In genomic region chr22:39623603-39624500, GRCh38 we compare ENCODE assay signal across 12 cellular contexts. TPM values are rescaled to one million over a fixed set of nuclear protein-coding genes. Genes with fewer than 3 reads are reported as not detected.
DNase-seq lines count a peak whose midpoint lies in the region; ATAC-seq and TF ChIP-seq lines count a peak whose summit lies in the region.
"Had no signal": no experiment of that assay in that cellular context is flagged by ENCODE, and none has a peak within 500 bp of the region (broad histone marks: within the 10 kb centered on the region; RNA-seq: fewer than 3 reads in every experiment).

No MANE protein-coding gene starts in this region.

- peak; percentile 59 for DNase-seq in H9
- no peak for DNase-seq in Panc1 (ENCODE audit: low read depth, low spot score)
- peak; percentile 46 to 52 for DNase-seq in erythroblast (lab: John Stamatoyannopoulos, UW)
- no peak for DNase-seq in neuronal stem cell (ENCODE audit: low spot score)
- DNase-seq in GM19238 (ENCODE audit: insufficient read length, low spot score) = no peak
- DNase-seq in stimulated activated CD4-positive, alpha-beta T cell treated with anti-CD3 and anti-CD28 coated beads, Interleukin-1b, Interleukin-23, amount 100 ng/mL, for 48 hours = no peak
- no peak for DNase-seq in PC-9
- DNase-seq: NCI-H1436 treated with DMSO at 0.1 percent for 48 hours had no signal

- no TSS peak for BruUV-seq in Panc1 (replicated peaks; lab: Mats Ljungman, UMichigan)
- BruUV-seq in PC-9 (replicated peaks; lab: Mats Ljungman, UMichigan) = no TSS peak

- H3K27me3 Mint-ChIP-seq in H9 (ENCODE audit: low read depth) = peaks cover 15% of the 10 kb centered on the region

- H3K23me2 ChIP-seq in H9 (ENCODE audit: insufficient read length, low read depth, low read length, poor library complexity, severe bottlenecking) = no peaks in the 10 kb centered on the region

- no peak overlapping the region for H3T11ph ChIP-seq in H9 (ENCODE audit: low read length)

- no peaks in the 10 kb centered on the region for H3K9me3 ChIP-seq in H9 (ENCODE audit: control insufficient read depth, low read depth, low read length)
- H3K9me3 ChIP-seq in Panc1 (ENCODE audit: control insufficient read depth, insufficient read depth, low read depth, low read length) = no peaks in the 10 kb centered on the region
- H3K9me3 ChIP-seq in neuronal stem cell (replicated peaks in 1 of 2; ENCODE audit: control insufficient read depth in 2 of 2, insufficient read depth in 1 of 2, low read depth in 1 of 2, low read length in 2 of 2) = peaks cover 0 to 3% of the 10 kb centered on the region in 2 donors
- no peaks in the 10 kb centered on the region for H3K9me3 ChIP-seq in PC-9 (ENCODE audit: insufficient read depth, low read depth)

- H3K4me2 ChIP-seq in H9 (ENCODE audit: insufficient read depth, insufficient read length, low read length) (no peak overlapping the region), neuronal stem cell (ENCODE audit: insufficient read depth, low read length, poor library complexity, severe bottlenecking) (no peak overlapping the region), PC-9 (no peak overlapping the region)

- no peaks in the 10 kb centered on the region for H3K9me3 Mint-ChIP-seq in H9
- H3K9me3 Mint-ChIP-seq: CD8-positive, alpha-beta memory T cell had no signal

- in situ Hi-C loops in Panc1 (cut with HindIII; ENCODE audit: low pct_unique_long_range_greater_than_20kb, low sequenced_read_pairs) = no loop called here

- H3K9me2 ChIP-seq in PC-9 (ENCODE audit: insufficient read depth) = no peaks in the 10 kb centered on the region

- peak; percentile 63 for ATAC-seq in Panc1

- H3K36me3 ChIP-seq in Panc1 (ENCODE audit: control insufficient read depth, insufficient read depth, low read length) (no peaks in the 10 kb centered on the region), neuronal stem cell (replicated peaks in 1 of 2; ENCODE audit: control insufficient read depth in 2 of 2, insufficient read depth in 2 of 2, low read length in 2 of 2) (no peaks in the 10 kb centered on the region), PC-9 (ENCODE audit: low read depth) (no peaks in the 10 kb centered on the region)
- H3K36me3 ChIP-seq: SJSA1 had no signal

- no peaks in the 10 kb centered on the region for H3K36me3 Mint-ChIP-seq in H9 (ENCODE audit: insufficient read depth in 1 of 3, low read depth in 3 of 3)

- H3K79me1 ChIP-seq in H9 (ENCODE audit: insufficient read depth, low read depth, low read length, poor library complexity, severe bottlenecking) (no peaks in the 10 kb centered on the region), neuronal stem cell (ENCODE audit: low read depth, low read length) (no peaks in the 10 kb centered on the region)

- H3K4me1 Mint-ChIP-seq in H9 = peaks cover 19 to 23% of the 10 kb centered on the region in 2 experiments
- H3K4me1 Mint-ChIP-seq: CD8-positive, alpha-beta memory T cell had no signal

- H2BK15ac ChIP-seq in H9 (ENCODE audit: low read depth, low read length) = no peak overlapping the region
- H2BK15ac ChIP-seq in neuronal stem cell (ENCODE audit: low read length) = no peak overlapping the region

- H2BK5ac ChIP-seq in H9 (ENCODE audit: insufficient read length, low read length) (no peak overlapping the region), neuronal stem cell (ENCODE audit: low read length) (no peak overlapping the region)

- H3K4me3 ChIP-seq in Panc1 (ENCODE audit: low read depth in 2 of 2, low read length in 2 of 2) (0 out of 4 replicates have a peak overlapping the region, but pooled peaks of 1 of the 2 experiments have one; percentile 14), neuronal stem cell (ENCODE audit: low read length in 2 of 2) (peak overlapping the region in 1 of 2 donors; percentile 51), PC-9 (no peak overlapping the region)
- H3K4me3 ChIP-seq: SJSA1 had no signal

- H3K27ac Mint-ChIP-seq in H9 = no peak overlapping the region
- H3K27ac Mint-ChIP-seq: CD8-positive, alpha-beta memory T cell had no signal

- TF ChIP-seq CTCF in H9 (conservative IDR thresholded peaks at IDR 0.05) = no peak
- no peak for TF ChIP-seq CTCF in Panc1 (IDR thresholded peaks at IDR 0.05)
- no peak for TF ChIP-seq CTCF in PC-9 (conservative IDR thresholded peaks at IDR 0.05)

- H3K14ac ChIP-seq in H9 (ENCODE audit: insufficient read depth, low read length) = no peak overlapping the region
- peak overlapping the region; percentile 72 for H3K14ac ChIP-seq in neuronal stem cell (ENCODE audit: low read length)

- H2BK120ac ChIP-seq in H9 (ENCODE audit: low read depth, low read length, poor library complexity, severe bottlenecking) (no peak overlapping the region), neuronal stem cell (ENCODE audit: low read depth, low read length) (no peak overlapping the region)

- H3K23ac ChIP-seq in H9 (ENCODE audit: insufficient read length, low read depth, low read length) (no peak overlapping the region), neuronal stem cell (ENCODE audit: low read depth, low read length, poor library complexity) (peak overlapping the region; percentile 57)

- 100% methylated on average over 2 of the region's 28 CpGs for WGBS in H9 (ENCODE audit: extremely low coverage, insufficient read length, low lambda C conversion rate)
- 100% methylated on average over 5 of the region's 28 CpGs; no CpG with 5 or more reads in 1 of the 2 donors for WGBS in neuronal stem cell (ENCODE audit: extremely low coverage in 2 of 2, insufficient read length in 2 of 2, insufficient replicate concordance in 1 of 2), 2 donors

- H4K91ac ChIP-seq in H9 (ENCODE audit: insufficient read length, low read depth, low read length) (no peak overlapping the region), neuronal stem cell (ENCODE audit: low read depth, low read length, poor library complexity) (peak overlapping the region; percentile 97)

- H3K79me2 ChIP-seq in H9 (ENCODE audit: insufficient read depth, low read length) = no peaks in the 10 kb centered on the region
- no peaks in the 10 kb centered on the region for H3K79me2 ChIP-seq in PC-9 (ENCODE audit: low read depth)

- intact Hi-C loops in Panc1 (cut with micrococcal nuclease; ENCODE audit: unreplicated experiment) = no loop called here
- intact Hi-C loops in PC-9 (cut with micrococcal nuclease; ENCODE audit: unreplicated experiment) = loop anchor here (2.0 to 10.0 kb wide), 2 partner anchors 311 to 401 kb away; no protein-coding TSS in a partner anchor

- H2AFZ ChIP-seq in H9 (ENCODE audit: low read length) = no peak overlapping the region
- H2AFZ ChIP-seq in neuronal stem cell (ENCODE audit: low read length) = no peak overlapping the region
- no peak overlapping the region for H2AFZ ChIP-seq in PC-9

- H3F3A ChIP-seq in PC-9 (ENCODE audit: insufficient read depth, low read depth) = peaks cover 17% of the 10 kb centered on the region; the same call in 1 of the 2 replicates

- H4K20me1 ChIP-seq in H9 (ENCODE audit: control insufficient read depth, insufficient read depth, insufficient read length) (no peaks in the 10 kb centered on the region), PC-9 (ENCODE audit: insufficient read depth) (no peaks in the 10 kb centered on the region)

- H2BK12ac ChIP-seq in H9 (ENCODE audit: insufficient read length, low read depth, low read length) (no peak overlapping the region), neuronal stem cell (ENCODE audit: low read length) (peak overlapping the region; percentile 77)

- POLR2A ChIA-PET in Panc1 (lab: Charles Lee) = interaction anchor here (0.7 kb wide), 1 partner anchor 87 kb away, joined by 4 read pairs; no protein-coding TSS in a partner anchor
- POLR2A ChIA-PET in PC-9 (lab: Charles Lee; ENCODE audit: unreplicated experiment) = no interaction called here

- no peak overlapping the region for H4K5ac ChIP-seq in H9 (ENCODE audit: insufficient read length, low read depth, low read length)

- H2BK20ac ChIP-seq in H9 (ENCODE audit: low read depth, low read length, poor library complexity, severe bottlenecking) = no peak overlapping the region

- H3K4me1 ChIP-seq in H9 (ENCODE audit: insufficient read depth, low read length) (0 out of 2 replicates have a peak, but pooled peaks cover 5% of the 10 kb centered on the region), Panc1 (ENCODE audit: control insufficient read depth, insufficient read depth, low read length) (no peaks in the 10 kb centered on the region), neuronal stem cell (ENCODE audit: control insufficient read depth in 2 of 2, insufficient read depth in 1 of 2, low read depth in 1 of 2, low read length in 2 of 2) (peaks cover 0 to 11% of the 10 kb centered on the region in 2 donors), PC-9 (replicated peaks; ENCODE audit: insufficient read depth) (peaks cover 27% of the 10 kb centered on the region)
- H3K4me1 ChIP-seq: SJSA1 had no signal

- H3K27ac ChIP-seq in H9 (ENCODE audit: insufficient read length, low read depth, low read length) (no peak overlapping the region), Panc1 (ENCODE audit: low read length) (no peak overlapping the region), neuronal stem cell (replicated peaks; ENCODE audit: low read length) (no peak overlapping the region), PC-9 (no peak overlapping the region)
- H3K27ac ChIP-seq: SJSA1 had no signal

- H3K18ac ChIP-seq in H9 (ENCODE audit: insufficient read length, low read depth, low read length) = no peak overlapping the region
- H3K18ac ChIP-seq in neuronal stem cell (ENCODE audit: low read length) = peak overlapping the region; percentile 78

- H4K8ac ChIP-seq in H9 (replicated peaks; ENCODE audit: insufficient read length, low read depth, low read length) (peak overlapping the region; percentile 3), neuronal stem cell (ENCODE audit: low read depth, low read length) (peak overlapping the region; percentile 23)

- H3K56ac ChIP-seq in H9 (ENCODE audit: insufficient read length, low read depth, low read length) = no peak overlapping the region

- no peak overlapping the region for H3K4me3 Mint-ChIP-seq in H9
- H3K4me3 Mint-ChIP-seq: CD8-positive, alpha-beta memory T cell had no signal

- TF ChIP-seq POLR2A in erythroblast (IDR thresholded peaks at IDR 0.05; ENCODE audit: low read length) = no peak

- H3K27me3 ChIP-seq in H9 (ENCODE audit: insufficient read depth, low read length) = no peaks in the 10 kb centered on the region; the same call in 1 of the 2 replicates
- no peaks in the 10 kb centered on the region for H3K27me3 ChIP-seq in Panc1 (ENCODE audit: control insufficient read depth, insufficient read depth, low read length)
- H3K27me3 ChIP-seq in neuronal stem cell (ENCODE audit: control insufficient read depth in 3 of 3, insufficient read depth in 3 of 3, low read depth in 1 of 3, low read length in 3 of 3) = peaks cover 0 to 30% (median 12%) of the 10 kb centered on the region in 3 experiments
- H3K27me3 ChIP-seq in PC-9 (ENCODE audit: insufficient read depth, low read depth) = no peaks in the 10 kb centered on the region

- no peak overlapping the region for H2AK5ac ChIP-seq in H9 (ENCODE audit: insufficient read length, low read length)
- peak overlapping the region; percentile 60 for H2AK5ac ChIP-seq in neuronal stem cell (ENCODE audit: low read depth, low read length)

- H3K4ac ChIP-seq in H9 (ENCODE audit: low read depth, low read length) (no peak overlapping the region), neuronal stem cell (ENCODE audit: low read length) (no peak overlapping the region)

- H3K9ac ChIP-seq in H9 (ENCODE audit: extremely low read depth, insufficient read length, low read length) (no peak overlapping the region), neuronal stem cell (ENCODE audit: low read depth, low read length, poor library complexity) (peak overlapping the region; percentile 60)

- CTCF ChIA-PET in Panc1 (lab: Charles Lee) = no interaction called here
- CTCF ChIA-PET in PC-9 (lab: Charles Lee) = interaction anchor here (0.6 kb wide), 1 partner anchor 384 kb away, joined by 6 read pairs; no protein-coding TSS in a partner anchor

RNA-seq across cellular contexts. Expression of gene CACNA1I, which starts 53.3 kb away (rescaled TPM):
- total RNA-seq in H9 (2021) = 0.50 and 0.53 TPM in 2 replicates
- 0.23 TPM for total RNA-seq in Panc1 (2021; ENCODE audit: unreplicated experiment)
- 0.53 TPM for polyA plus RNA-seq in Panc1 (2012; ENCODE audit: insufficient read length)
- polyA plus RNA-seq in neuronal stem cell (2013, experiment 1 of 2) = 0.21 TPM
- polyA plus RNA-seq in neuronal stem cell (2013, experiment 2 of 2) = 0.18 TPM
- 2.5 and 2.8 TPM in 2 replicates for total RNA-seq in PC-9 (2021)
- total RNA-seq: HT1080 had no signal
- polyA plus RNA-seq: AG04450 had no signal

Comparison
In these comparisons a context has a peak if more than half of its experiments do, and no peak if none do; other contexts are left out.
1. DNase-seq: peak in H9 (single experiment) and erythroblast (2 of 2); none in Panc1 (single experiment), neuronal stem cell (single experiment), GM19238 (single experiment), stimulated activated CD4-positive, alpha-beta T cell treated with anti-CD3 and anti-CD28 coated beads, Interleukin-1b, Interleukin-23, amount 100 ng/mL, for 48 hours (single experiment) and PC-9 (0 of 2).